ENCODE assay signal across 10 cellular contexts in the genomic region with DNA sequence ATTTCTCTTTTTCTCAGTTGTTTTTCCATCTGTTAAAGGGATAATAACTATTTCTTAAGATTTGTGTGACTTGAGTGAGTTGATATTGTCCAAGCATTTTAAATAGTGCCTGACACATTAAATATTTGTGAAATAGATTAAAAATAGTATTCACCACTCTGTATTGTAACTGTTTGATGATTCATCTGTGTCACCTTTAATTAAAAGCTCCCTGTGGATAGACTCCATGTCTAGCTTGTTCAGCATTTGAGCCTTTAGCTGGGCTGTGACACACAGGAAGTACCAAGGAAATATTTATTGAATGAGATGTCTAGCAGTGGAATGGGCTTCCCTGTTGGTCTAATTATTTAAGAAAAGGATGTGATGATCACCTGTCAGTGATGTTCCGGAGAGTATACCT. TPM values are rescaled to one million over a fixed set of nuclear protein-coding genes. Genes with fewer than 3 reads are reported as not detected.
DNase-seq lines count a peak whose midpoint lies in the region; ATAC-seq and TF ChIP-seq lines count a peak whose summit lies in the region.
"Had no signal": no experiment of that assay in that cellular context is flagged by ENCODE, and none has a peak within 500 bp of the region (broad histone marks: within the 10 kb centered on the region; RNA-seq: fewer than 3 reads in every experiment).

No MANE protein-coding gene starts in this region.

- H3K27ac ChIP-seq in coronary artery (peak overlapping the region; percentile 88 to 96), osteoblast (ENCODE audit: low read depth, low read length) (peak overlapping the region; percentile 62)

- peak overlapping the region; percentile 57 for H2AFZ ChIP-seq in osteoblast (ENCODE audit: low read length)

- DNase-seq in DMS53 treated with DMSO at 0.1 percent for 48 hours (lab: John Stamatoyannopoulos, UW; ENCODE audit: unreplicated experiment) (peak; percentile 22), NCI-H146 (lab: John Stamatoyannopoulos, UW) (peak; percentile 64), coronary artery (ENCODE audit: low spot score) (no peak), osteoblast (ENCODE audit: insufficient read length, low spot score, missing footprints) (no peak)
- no peak for DNase-seq in activated effector memory CD4-positive, alpha-beta T cell treated with Interleukin-2 at 50 U/mL for 16 hours

- H3K4me2 ChIP-seq in osteoblast (ENCODE audit: insufficient read depth, low read length): peak overlapping the region; percentile 91

- H4K20me1 ChIP-seq in osteoblast (ENCODE audit: insufficient read depth, low read length): no peaks in the 10 kb centered on the region

- ATAC-seq in HG03095 (IDR thresholded peaks at IDR 0.05; ENCODE audit: unreplicated experiment): no peak
- ATAC-seq in GM18511 (IDR thresholded peaks at IDR 0.05; ENCODE audit: unreplicated experiment): no peak
- no peak for ATAC-seq in HG03135 (IDR thresholded peaks at IDR 0.05; ENCODE audit: unreplicated experiment)

- H3K4me3 ChIP-seq in coronary artery (peak overlapping the region; percentile 79), osteoblast (ENCODE audit: insufficient read depth, low read length) (no peak overlapping the region)

- no peaks in the 10 kb centered on the region for H3K79me2 ChIP-seq in osteoblast (ENCODE audit: insufficient read depth, low read length)

- TF ChIP-seq CTCF in coronary artery (IDR thresholded peaks at IDR 0.05) (no peak), osteoblast (IDR thresholded peaks at IDR 0.05; ENCODE audit: extremely low read depth, low read depth, low read length) (no peak)

- H3K9me3 ChIP-seq in osteoblast (ENCODE audit: low read depth, low read length): no peaks in the 10 kb centered on the region

- H3K36me3 ChIP-seq in osteoblast (ENCODE audit: insufficient read depth, low read length): no peaks in the 10 kb centered on the region

- H3K4me1 ChIP-seq in osteoblast (ENCODE audit: insufficient read depth, low read length): peaks cover 20% of the 10 kb centered on the region

- no peaks in the 10 kb centered on the region for H3K27me3 ChIP-seq in osteoblast (ENCODE audit: insufficient read depth, low read length)

RNA-seq across cellular contexts. Expression of gene GLIPR1L2, which starts 1.8 kb away (rescaled TPM):
- 0.29 and 0.36 TPM in 2 replicates for total RNA-seq in osteoblast

RNA-seq across cellular contexts. Expression of gene GLIPR1L1, which starts 54.6 kb away (rescaled TPM):
- not detected in 2 replicates for total RNA-seq in osteoblast
- total RNA-seq: progenitor cell of endocrine pancreas, urinary bladder had no signal

RNA-seq across cellular contexts. Expression of gene CAPS2, which starts 58.9 kb away (rescaled TPM):
- total RNA-seq in osteoblast: 10.5 and 18.9 TPM in 2 replicates

Comparison
In these comparisons a context has a peak if more than half of its experiments do, and no peak if none do; other contexts are left out.
1. DNase-seq: peak in DMS53 treated with DMSO at 0.1 percent for 48 hours (single experiment) and NCI-H146 (single experiment); none in coronary artery (single experiment), osteoblast (single experiment) and activated effector memory CD4-positive, alpha-beta T cell treated with Interleukin-2 at 50 U/mL for 16 hours (single experiment).